ENCODE assay signal across 9 cellular contexts in the genomic region with DNA sequence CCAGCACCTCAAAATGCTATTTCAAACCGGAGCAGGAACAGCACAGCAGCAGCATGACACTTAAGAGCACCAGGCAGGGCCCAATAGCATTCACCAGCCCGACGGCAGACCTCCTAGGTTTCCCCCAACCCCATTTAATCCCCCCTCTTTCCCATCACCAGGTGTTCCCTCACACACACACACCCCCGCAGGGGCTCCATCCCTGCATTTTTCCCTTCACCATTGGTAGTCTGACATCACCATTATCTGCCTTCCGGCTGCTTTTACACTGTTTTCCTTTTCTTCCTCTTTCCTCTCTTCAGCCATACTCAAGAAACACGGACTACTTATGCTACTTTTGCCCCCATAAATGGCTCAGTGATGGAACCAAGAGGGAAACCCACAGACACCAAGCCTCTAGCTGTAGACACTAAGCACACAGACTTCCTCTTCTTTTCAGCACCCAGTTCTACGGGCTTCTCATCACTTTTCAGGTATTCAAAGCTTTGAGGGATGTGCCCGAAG.
DNase-seq lines count a peak whose midpoint lies in the region; ATAC-seq and TF ChIP-seq lines count a peak whose summit lies in the region.
"Had no signal": no experiment of that assay in that cellular context is flagged by ENCODE, and none has a peak within 500 bp of the region (broad histone marks: within the 10 kb centered on the region; RNA-seq: fewer than 3 reads in every experiment).

No MANE protein-coding gene starts in this region.

- H3K27ac ChIP-seq in SJSA1 (no peak overlapping the region), psoas muscle (peak overlapping the region; percentile 84)
- H3K27ac ChIP-seq: HL-60 had no signal

- peaks cover 6% of the 10 kb centered on the region; the same call in 1 of the 2 replicates for H3K27me3 ChIP-seq in H7 (ENCODE audit: control insufficient read depth, insufficient read depth, low read length)
- no peaks in the 10 kb centered on the region for H3K27me3 ChIP-seq in SJSA1 (replicated peaks)
- H3K27me3 ChIP-seq in psoas muscle (ENCODE audit: insufficient read depth in 3 of 3, low read length in 2 of 3): peaks cover 0 to 9% (median 0%) of the 10 kb centered on the region in 3 donors

- H3K9me3 ChIP-seq in SJSA1 (replicated peaks) (no peaks in the 10 kb centered on the region), psoas muscle (no peaks in the 10 kb centered on the region)

- no peak for ATAC-seq in psoas muscle

- H3K4me3 ChIP-seq in H7 (ENCODE audit: insufficient read depth, low read depth, low read length): peak overlapping the region; percentile 67; the same call in 1 of the 2 replicates
- peak overlapping the region; percentile 83 for H3K4me3 ChIP-seq in SJSA1
- peak overlapping the region; percentile 89 for H3K4me3 ChIP-seq in fibroblast of the aortic adventitia (ENCODE audit: low read depth, low read length)
- peak overlapping the region; percentile 91 for H3K4me3 ChIP-seq in psoas muscle

- H3K4me1 ChIP-seq in SJSA1 (replicated peaks) (peaks cover 25% of the 10 kb centered on the region), psoas muscle (peaks cover 7% of the 10 kb centered on the region)

- H3K36me3 ChIP-seq in H7 (replicated peaks; ENCODE audit: control insufficient read depth, insufficient read depth, low read length): no peaks in the 10 kb centered on the region
- peaks cover 5% of the 10 kb centered on the region; the same call in 1 of the 2 replicates for H3K36me3 ChIP-seq in SJSA1
- H3K36me3 ChIP-seq in psoas muscle (ENCODE audit: insufficient read depth in 1 of 2, low read depth in 1 of 2): no peaks in the 10 kb centered on the region

- no peak for TF ChIP-seq CTCF in fibroblast of the aortic adventitia (IDR thresholded peaks at IDR 0.05; ENCODE audit: insufficient read depth, low read length)
- TF ChIP-seq CTCF in psoas muscle (IDR thresholded peaks at IDR 0.05): no peak

- intact Hi-C loops in psoas muscle (cut with DNase I): loop anchor here (5.0 kb wide), 2 partner anchors 76 to 91 kb away; no protein-coding TSS in a partner anchor

- peak; percentile 67 for DNase-seq in H7
- DNase-seq in SJSA1 (ENCODE audit: low read depth in 1 of 2, low spot score in 2 of 2): peak in 1 of 2 experiments; percentile 52
- DNase-seq in fibroblast of the aortic adventitia (ENCODE audit: low read depth): peak; percentile 27
- no peak for DNase-seq in psoas muscle
- no peak for DNase-seq in GM03348 (ENCODE audit: low spot score)
- no peak for DNase-seq in NCI-H345 (lab: John Stamatoyannopoulos, UW)
- no peak for DNase-seq in COLO829 (ENCODE audit: low spot score)
- DNase-seq in activated effector memory CD4-positive, alpha-beta T cell treated with Interleukin-2 at 50 U/mL for 16 hours: no peak

- 6 to 14% (median 7%) methylated on average over 8 of the region's 8 CpGs for WGBS in psoas muscle, 3 donors

Comparison
In these comparisons a context has a peak if more than half of its experiments do, and no peak if none do; other contexts are left out.
1. DNase-seq: peak in H7 (single experiment) and fibroblast of the aortic adventitia (single experiment); none in psoas muscle (0 of 2), GM03348 (single experiment), NCI-H345 (single experiment), COLO829 (single experiment) and activated effector memory CD4-positive, alpha-beta T cell treated with Interleukin-2 at 50 U/mL for 16 hours (single experiment).
2. Peak in every context shown above with its lines, with median percentiles within 50 percentile points of each other: H3K4me3 ChIP-seq.